ENCODE assay signal across 29 cellular contexts in the genomic region with DNA sequence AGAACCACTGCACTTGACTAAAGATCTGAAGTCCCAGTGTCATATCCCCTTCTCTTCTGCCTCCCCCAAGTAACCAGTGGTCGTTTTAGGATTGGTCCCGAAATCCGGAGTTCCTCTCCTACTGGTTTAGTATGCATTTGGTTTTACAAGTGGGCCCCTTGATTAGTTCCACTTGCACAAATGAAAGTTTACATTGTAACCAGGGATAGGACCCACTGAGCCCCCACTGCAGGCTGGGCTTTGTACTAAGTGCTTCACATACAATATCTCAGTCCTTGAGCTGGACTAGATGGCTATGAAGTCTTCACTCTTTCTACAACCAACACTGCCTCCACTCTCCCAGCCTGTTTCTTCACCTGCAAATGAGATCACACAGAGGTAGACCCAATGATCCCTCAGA.
"Had no signal": no experiment of that assay in that cellular context is flagged by ENCODE, and none has a peak within 500 bp of the region (broad histone marks: within the 10 kb centered on the region; RNA-seq: fewer than 3 reads in every experiment).

No MANE protein-coding gene starts in this region.

- H2AFZ ChIP-seq: parathyroid adenoma had no signal

- H3K27me3 ChIP-seq: body of pancreas, esophagus muscularis mucosa, foreskin keratinocyte, heart right ventricle, left lung, sigmoid colon, transverse colon had no signal

- H3K4me3 ChIP-seq: body of pancreas, coronary artery, esophagus muscularis mucosa, heart right ventricle, left lung, mucosa of descending colon, psoas muscle, sigmoid colon, transverse colon had no signal

- H3K36me3 Mint-ChIP-seq: activated CD8-positive, alpha-beta memory T cell treated with anti-CD3 and anti-CD28 coated beads, Interleukin-2, amount 10 ng/mL, durations not matched to agents 7 days and 5 days; activated naive CD8-positive, alpha-beta T cell; stimulated activated effector memory CD8-positive, alpha-beta T cell treated with anti-CD3 and anti-CD28 coated beads, Interleukin-12 subunit alpha, Interleukin-12 subunit beta, amount 100 ng/mL, for 72 hours had no signal

- DNase-seq: activated CD4-positive, alpha-beta T cell treated with anti-CD3 and anti-CD28 coated beads for 36 hours; activated CD4-positive, CD25-positive, alpha-beta regulatory T cell; activated CD8-positive, alpha-beta memory T cell treated with anti-CD3 and anti-CD28 coated beads, Interleukin-2, amount 10 ng/mL, durations not matched to agents 7 days and 5 days; activated CD8-positive, alpha-beta T cell treated with anti-CD3 and anti-CD28 coated beads, Interleukin-2, amount 10 ng/mL, durations not matched to agents 7 days and 5 days; activated naive CD4-positive, alpha-beta T cell treated with Interleukin-2 at 50 U/mL for 16 hours; activated T-cell treated with anti-CD3 and anti-CD28 coated beads, Interleukin-2, amount 50 U/mL, for 72 hours; aorta; cerebellar nuclear complex; foreskin keratinocyte; heart right ventricle; kidney glomerular epithelial cell; left lung; mucosa of descending colon; naive B cell; occipital lobe; psoas muscle; sigmoid colon; small intestine; stimulated activated CD4-positive, alpha-beta T cell treated with anti-CD3 and anti-CD28 coated beads, Interleukin-4, amount 100 ng/mL, for 24 hours; T-helper 1 cell; transverse colon had no signal

- H3K9me3 ChIP-seq: body of pancreas, esophagus muscularis mucosa, heart right ventricle, left lung, mucosa of descending colon, psoas muscle, sigmoid colon, transverse colon had no signal

- H3K9me3 Mint-ChIP-seq: activated T-cell treated with anti-CD3 and anti-CD28 coated beads, Interleukin-2, amount 50 U/mL, for 72 hours; endodermal cell; naive B cell; neural crest cell; stimulated activated effector memory CD8-positive, alpha-beta T cell treated with anti-CD3 and anti-CD28 coated beads, Interleukin-12 subunit alpha, Interleukin-12 subunit beta, amount 100 ng/mL, for 72 hours had no signal

- H3K4me1 ChIP-seq: foreskin keratinocyte, parathyroid adenoma had no signal

- H3K4me3 Mint-ChIP-seq: activated CD4-positive, alpha-beta T cell treated with anti-CD3 and anti-CD28 coated beads for 36 hours; activated CD8-positive, alpha-beta memory T cell treated with anti-CD3 and anti-CD28 coated beads, Interleukin-2, amount 10 ng/mL, durations not matched to agents 7 days and 5 days; activated CD8-positive, alpha-beta T cell treated with anti-CD3 and anti-CD28 coated beads, Interleukin-2, amount 10 ng/mL, durations not matched to agents 7 days and 5 days; activated naive CD8-positive, alpha-beta T cell; activated T-cell treated with anti-CD3 and anti-CD28 coated beads, Interleukin-2, amount 50 U/mL, for 72 hours; endodermal cell; neural crest cell; stimulated activated effector memory CD8-positive, alpha-beta T cell treated with anti-CD3 and anti-CD28 coated beads, Interleukin-12 subunit alpha, Interleukin-12 subunit beta, amount 100 ng/mL, for 72 hours had no signal

- H3K4me1 Mint-ChIP-seq: activated CD4-positive, alpha-beta T cell treated with anti-CD3 and anti-CD28 coated beads for 36 hours; activated CD8-positive, alpha-beta memory T cell treated with anti-CD3 and anti-CD28 coated beads, Interleukin-2, amount 10 ng/mL, durations not matched to agents 7 days and 5 days; stimulated activated effector memory CD8-positive, alpha-beta T cell treated with anti-CD3 and anti-CD28 coated beads, Interleukin-12 subunit alpha, Interleukin-12 subunit beta, amount 100 ng/mL, for 72 hours had no signal

- H3K79me2 ChIP-seq: parathyroid adenoma had no signal

- H3K36me3 ChIP-seq: transverse colon had no signal

- H3K9ac ChIP-seq: parathyroid adenoma had no signal

- H3K27ac Mint-ChIP-seq: activated CD4-positive, alpha-beta T cell treated with anti-CD3 and anti-CD28 coated beads for 36 hours; activated CD8-positive, alpha-beta memory T cell treated with anti-CD3 and anti-CD28 coated beads, Interleukin-2, amount 10 ng/mL, durations not matched to agents 7 days and 5 days; activated CD8-positive, alpha-beta T cell treated with anti-CD3 and anti-CD28 coated beads, Interleukin-2, amount 10 ng/mL, durations not matched to agents 7 days and 5 days; activated naive CD8-positive, alpha-beta T cell; activated T-cell treated with anti-CD3 and anti-CD28 coated beads, Interleukin-2, amount 50 U/mL, for 72 hours; endodermal cell; stimulated activated effector memory CD8-positive, alpha-beta T cell treated with anti-CD3 and anti-CD28 coated beads, Interleukin-12 subunit alpha, Interleukin-12 subunit beta, amount 100 ng/mL, for 72 hours had no signal

- H3K27ac ChIP-seq: body of pancreas, foreskin keratinocyte, parathyroid adenoma, sigmoid colon had no signal

- H3K27me3 Mint-ChIP-seq: naive B cell had no signal

- ATAC-seq: activated CD4-positive, alpha-beta T cell treated with anti-CD3 and anti-CD28 coated beads for 36 hours; activated CD8-positive, alpha-beta memory T cell treated with anti-CD3 and anti-CD28 coated beads, Interleukin-2, amount 10 ng/mL, durations not matched to agents 7 days and 5 days; activated CD8-positive, alpha-beta T cell treated with anti-CD3 and anti-CD28 coated beads, Interleukin-2, amount 10 ng/mL, durations not matched to agents 7 days and 5 days; activated T-cell treated with anti-CD3 and anti-CD28 coated beads, Interleukin-2, amount 50 U/mL, for 72 hours; body of pancreas; foreskin keratinocyte; left lung; stimulated activated effector memory CD8-positive, alpha-beta T cell treated with anti-CD3 and anti-CD28 coated beads, Interleukin-12 subunit alpha, Interleukin-12 subunit beta, amount 100 ng/mL, for 72 hours had no signal
